ENCODE assay signal across 8 cellular contexts in the genomic region with DNA sequence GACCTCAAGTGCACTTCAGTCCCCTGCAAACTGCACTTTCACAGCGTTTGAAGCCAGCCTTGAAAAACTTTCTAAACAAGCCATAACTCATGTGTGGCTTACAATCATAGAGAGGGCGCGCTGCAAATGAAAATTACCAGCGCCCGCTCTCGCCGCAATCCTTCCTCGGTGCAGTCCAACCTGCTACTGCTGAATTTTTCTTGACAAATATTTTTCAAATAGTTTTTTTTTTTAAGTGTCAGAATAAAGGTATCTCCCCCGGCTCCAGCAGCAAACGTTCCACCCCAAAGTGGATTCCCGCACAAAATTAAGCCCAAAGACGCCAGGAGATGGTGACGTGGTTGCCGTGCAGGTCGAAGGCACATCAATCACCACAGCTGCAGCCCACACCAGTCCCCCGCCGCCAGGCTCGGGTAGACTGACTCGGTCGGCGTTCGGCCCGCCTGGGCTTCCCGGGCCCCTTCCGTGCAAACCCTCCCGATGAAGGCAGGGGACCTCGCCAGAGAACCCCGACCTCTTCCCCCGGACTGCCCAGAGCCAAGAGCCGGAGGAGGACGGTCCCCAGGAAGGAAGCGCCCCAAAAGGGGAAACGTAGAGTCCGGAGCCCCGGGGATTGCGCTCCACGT. TPM values are rescaled to one million over a fixed set of nuclear protein-coding genes. Genes with fewer than 3 reads are reported as not detected.
DNase-seq lines count a peak whose midpoint lies in the region; ATAC-seq and TF ChIP-seq lines count a peak whose summit lies in the region.

No MANE protein-coding gene starts in this region.

- H3K27ac Mint-ChIP-seq in activated naive CD8-positive, alpha-beta T cell: peak overlapping the region; percentile 98

- H3K9me3 Mint-ChIP-seq in activated naive CD8-positive, alpha-beta T cell (ENCODE audit: low read depth): no peaks in the 10 kb centered on the region

- peak; percentile 22 for ATAC-seq in GM19395 (IDR thresholded peaks at IDR 0.05; ENCODE audit: unreplicated experiment)
- ATAC-seq in HG03520 (IDR thresholded peaks at IDR 0.05; ENCODE audit: unreplicated experiment): peak; percentile 10

- H3K27me3 Mint-ChIP-seq in activated naive CD8-positive, alpha-beta T cell: no peaks in the 10 kb centered on the region

- peak overlapping the region; percentile 99 for H3K4me3 Mint-ChIP-seq in activated naive CD8-positive, alpha-beta T cell

- H3K36me3 Mint-ChIP-seq in activated naive CD8-positive, alpha-beta T cell: no peaks in the 10 kb centered on the region

- no peaks in the 10 kb centered on the region for H3K9me3 ChIP-seq in left ventricle myocardium inferior (replicated peaks)

- H3K27ac ChIP-seq in left ventricle myocardium inferior (replicated peaks): peak overlapping the region; percentile 97

- DNase-seq in AG08396 (ENCODE audit: low spot score) (peak; percentile 45), SK-N-DZ (ENCODE audit: low spot score) (peak; percentile 56), left ventricle myocardium inferior (peak; percentile 31), posterior vena cava (ENCODE audit: low spot score) (peak; percentile 83), NCI-H1694 treated with DMSO at 0.1 percent for 48 hours (lab: John Stamatoyannopoulos, UW) (no peak)

- intact Hi-C loops in left ventricle myocardium inferior (cut with micrococcal nuclease): loop anchor here (5.0 kb wide), 1 partner anchor 83 kb away; no protein-coding TSS in a partner anchor
- intact Hi-C loops in posterior vena cava (cut with DNase I): loop anchor here in 1 of 2 donors (2.0 kb wide), 1 partner anchor 82 kb away; no protein-coding TSS in a partner anchor

- no peaks in the 10 kb centered on the region for H3K27me3 ChIP-seq in left ventricle myocardium inferior (ENCODE audit: low read depth)

- H3K4me1 Mint-ChIP-seq in activated naive CD8-positive, alpha-beta T cell (ENCODE audit: low read depth): peaks cover 45% of the 10 kb centered on the region

- H3K4me3 ChIP-seq in left ventricle myocardium inferior: peak overlapping the region; percentile 100

- peaks cover 59% of the 10 kb centered on the region for H3K4me1 ChIP-seq in left ventricle myocardium inferior

- TF ChIP-seq CTCF in left ventricle myocardium inferior (IDR thresholded peaks at IDR 0.05; ENCODE audit: borderline replicate concordance): no peak

- H3K36me3 ChIP-seq in left ventricle myocardium inferior: no peaks in the 10 kb centered on the region

RNA-seq across cellular contexts. Expression of a gene that starts 0.6 kb away (rescaled TPM):
- polyA plus RNA-seq in SK-N-DZ (2014; cell fraction: cytosol; rRNA removed): 115 and 116 TPM in 2 replicates
- polyA plus RNA-seq in SK-N-DZ (2014; cell fraction: nucleus; rRNA removed): 37.0 and 61.0 TPM in 2 replicates
- total RNA-seq in left ventricle myocardium inferior (42.2 TPM), posterior vena cava (10 to 100 TPM; 87.2 to 97.8 TPM)

RNA-seq across cellular contexts. Expression of a gene that starts 51.6 kb away (rescaled TPM):
- polyA plus RNA-seq in SK-N-DZ (2014; cell fraction: cytosol; rRNA removed): 87.4 and 94.3 TPM in 2 replicates
- polyA plus RNA-seq in SK-N-DZ (2014; cell fraction: nucleus; rRNA removed): 224 and 357 TPM in 2 replicates
- 38.8 TPM for total RNA-seq in left ventricle myocardium inferior
- total RNA-seq in posterior vena cava: 10 to 100 TPM; 53.8 to 64.3 TPM
